1 cellular context compared by ENCODE assay signal in the genomic region with DNA sequence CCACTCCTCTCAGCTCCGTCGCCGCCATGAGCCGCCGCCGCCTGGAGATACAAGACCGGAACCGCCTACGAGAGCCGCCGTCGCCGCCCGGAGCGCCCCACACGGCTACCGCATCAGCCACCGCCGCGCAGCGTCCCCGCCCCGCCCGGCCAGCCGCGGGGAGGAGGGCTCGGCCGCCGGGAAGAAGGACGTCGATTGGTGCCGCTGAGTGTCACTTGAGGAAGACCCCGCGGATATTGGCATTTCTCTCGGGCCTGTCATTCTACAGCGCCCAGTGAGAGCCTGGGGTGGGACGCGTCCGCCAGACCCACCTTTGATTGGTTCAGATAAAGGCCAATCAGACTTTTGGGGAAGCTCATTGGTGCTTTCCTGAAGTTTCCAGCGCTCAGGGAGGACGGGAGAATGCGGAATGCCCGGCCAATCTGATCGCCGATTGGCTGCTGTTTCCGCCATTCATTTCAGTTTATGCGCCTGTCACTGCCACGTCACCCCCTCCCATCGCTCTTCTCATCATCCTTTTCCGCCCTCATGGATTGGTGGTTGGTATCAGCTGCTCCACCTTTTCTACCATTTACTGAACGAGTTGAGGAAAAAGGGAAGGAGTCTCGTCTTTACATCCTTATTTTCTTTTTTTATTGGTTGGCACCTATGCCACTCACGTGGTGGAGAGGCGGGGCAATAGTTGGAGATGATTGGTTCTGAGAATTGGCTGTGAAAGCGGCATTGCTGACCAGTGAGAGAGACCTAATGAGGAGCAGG.
A peak's percentile ranks its signal among the peaks of the same experiment; 100 is the strongest.
TF ChIP-seq lines count a peak whose summit lies in the region.

TSS of gene OSBP (minus strand) at position 138 of the 759 bp plus-strand sequence. CDS start at position 28, 110 bp downstream.

TF ChIP-seq in HepG2, 621 proteins besides CTCF, POLR2A, EP300 and RAD21 (continued from another document and continues in another):
- TF ChIP-seq ZBTB39 (CRISPR knock-in tag; IDR thresholded peaks at IDR 0.05) = no peak
- TF ChIP-seq KAT7 (CRISPR knock-in tag; IDR thresholded peaks at IDR 0.05; ENCODE audit: borderline replicate concordance) = peak; percentile 54; the same call in 1 of the 2 replicates
- no peak for TF ChIP-seq ZNF205 (CRISPR knock-in tag; IDR thresholded peaks at IDR 0.05)
- no peak; the same call in 1 of the 2 replicates for TF ChIP-seq KDM5A (IDR thresholded peaks at IDR 0.05; ENCODE audit: borderline replicate concordance, low read length)
- TF ChIP-seq, protein P1, sequence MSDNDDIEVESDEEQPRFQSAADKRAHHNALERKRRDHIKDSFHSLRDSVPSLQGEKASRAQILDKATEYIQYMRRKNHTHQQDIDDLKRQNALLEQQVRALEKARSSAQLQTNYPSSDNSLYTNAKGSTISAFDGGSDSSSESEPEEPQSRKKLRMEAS (IDR thresholded peaks at IDR 0.05) = peak; percentile 17; the same call in 1 of the 2 replicates
- TF ChIP-seq, protein P2, sequence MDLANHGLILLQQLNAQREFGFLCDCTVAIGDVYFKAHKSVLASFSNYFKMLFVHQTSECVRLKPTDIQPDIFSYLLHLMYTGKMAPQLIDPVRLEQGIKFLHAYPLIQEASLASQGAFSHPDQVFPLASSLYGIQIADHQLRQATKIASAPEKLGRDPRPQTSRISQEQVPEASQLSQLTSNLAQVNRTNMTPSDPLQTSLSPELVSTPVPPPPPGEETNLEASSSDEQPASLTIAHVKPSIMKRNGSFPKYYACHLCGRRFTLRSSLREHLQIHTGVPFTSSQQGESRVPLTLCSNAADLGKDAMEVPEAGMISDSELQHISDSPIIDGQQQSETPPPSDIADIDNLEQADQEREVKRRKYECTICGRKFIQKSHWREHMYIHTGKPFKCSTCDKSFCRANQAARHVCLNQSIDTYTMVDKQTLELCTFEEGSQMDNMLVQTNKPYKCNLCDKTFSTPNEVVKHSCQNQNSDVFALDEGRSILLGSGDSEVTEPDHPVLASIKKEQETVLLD (CRISPR knock-in tag; IDR thresholded peaks at IDR 0.05; ENCODE audit: low read depth) = peak; percentile 58
- TF ChIP-seq, protein P3, sequence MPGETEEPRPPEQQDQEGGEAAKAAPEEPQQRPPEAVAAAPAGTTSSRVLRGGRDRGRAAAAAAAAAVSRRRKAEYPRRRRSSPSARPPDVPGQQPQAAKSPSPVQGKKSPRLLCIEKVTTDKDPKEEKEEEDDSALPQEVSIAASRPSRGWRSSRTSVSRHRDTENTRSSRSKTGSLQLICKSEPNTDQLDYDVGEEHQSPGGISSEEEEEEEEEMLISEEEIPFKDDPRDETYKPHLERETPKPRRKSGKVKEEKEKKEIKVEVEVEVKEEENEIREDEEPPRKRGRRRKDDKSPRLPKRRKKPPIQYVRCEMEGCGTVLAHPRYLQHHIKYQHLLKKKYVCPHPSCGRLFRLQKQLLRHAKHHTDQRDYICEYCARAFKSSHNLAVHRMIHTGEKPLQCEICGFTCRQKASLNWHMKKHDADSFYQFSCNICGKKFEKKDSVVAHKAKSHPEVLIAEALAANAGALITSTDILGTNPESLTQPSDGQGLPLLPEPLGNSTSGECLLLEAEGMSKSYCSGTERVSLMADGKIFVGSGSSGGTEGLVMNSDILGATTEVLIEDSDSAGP (CRISPR knock-in tag; IDR thresholded peaks at IDR 0.05; ENCODE audit: borderline replicate concordance) = 0 out of 2 replicates have a peak, but pooled peaks have one; percentile 37
- TF ChIP-seq SMAD9 (CRISPR knock-in tag; IDR thresholded peaks at IDR 0.05) = 0 out of 2 replicates have a peak, but pooled peaks have one; percentile 29
- TF ChIP-seq ZNF674 (CRISPR knock-in tag; IDR thresholded peaks at IDR 0.05; ENCODE audit: low read depth) = 0 out of 2 replicates have a peak, but pooled peaks have one; percentile 19
- peak in 1 of 2 experiments; percentile 12; a peak in 2 of 4 replicates for TF ChIP-seq HMGXB4 (CRISPR knock-in tag; IDR thresholded peaks at IDR 0.05; ENCODE audit: borderline replicate concordance in 1 of 2, low read depth in 1 of 2)
- 0 out of 2 replicates have a peak, but pooled peaks have one; percentile 23 for TF ChIP-seq HOXA5 (CRISPR knock-in tag; IDR thresholded peaks at IDR 0.05)
- TF ChIP-seq, protein P4, sequence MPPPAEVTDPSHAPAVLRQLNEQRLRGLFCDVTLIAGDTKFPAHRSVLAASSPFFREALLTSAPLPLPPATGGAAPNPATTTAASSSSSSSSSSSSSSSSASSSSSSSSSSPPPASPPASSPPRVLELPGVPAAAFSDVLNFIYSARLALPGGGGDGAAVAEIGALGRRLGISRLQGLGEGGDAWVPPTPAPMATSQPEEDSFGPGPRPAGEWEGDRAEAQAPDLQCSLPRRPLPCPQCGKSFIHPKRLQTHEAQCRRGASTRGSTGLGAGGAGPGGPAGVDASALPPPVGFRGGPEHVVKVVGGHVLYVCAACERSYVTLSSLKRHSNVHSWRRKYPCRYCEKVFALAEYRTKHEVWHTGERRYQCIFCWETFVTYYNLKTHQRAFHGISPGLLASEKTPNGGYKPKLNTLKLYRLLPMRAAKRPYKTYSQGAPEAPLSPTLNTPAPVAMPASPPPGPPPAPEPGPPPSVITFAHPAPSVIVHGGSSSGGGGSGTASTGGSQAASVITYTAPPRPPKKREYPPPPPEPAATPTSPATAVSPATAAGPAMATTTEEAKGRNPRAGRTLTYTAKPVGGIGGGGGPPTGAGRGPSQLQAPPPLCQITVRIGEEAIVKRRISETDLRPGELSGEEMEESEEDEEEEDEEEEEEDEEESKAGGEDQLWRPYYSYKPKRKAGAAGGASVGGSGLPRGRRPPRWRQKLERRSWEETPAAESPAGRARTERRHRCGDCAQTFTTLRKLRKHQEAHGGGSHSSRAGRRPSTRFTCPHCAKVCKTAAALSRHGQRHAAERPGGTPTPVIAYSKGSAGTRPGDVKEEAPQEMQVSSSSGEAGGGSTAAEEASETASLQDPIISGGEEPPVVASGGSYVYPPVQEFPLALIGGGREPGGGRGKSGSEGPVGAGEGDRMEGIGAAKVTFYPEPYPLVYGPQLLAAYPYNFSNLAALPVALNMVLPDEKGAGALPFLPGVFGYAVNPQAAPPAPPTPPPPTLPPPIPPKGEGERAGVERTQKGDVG (CRISPR knock-in tag; IDR thresholded peaks at IDR 0.05; ENCODE audit: borderline replicate concordance) = no peak
- TF ChIP-seq SKI (IDR thresholded peaks at IDR 0.05; ENCODE audit: partially characterized antibody) = peak; percentile 9
- TF ChIP-seq ZNF180 (CRISPR knock-in tag; IDR thresholded peaks at IDR 0.05; ENCODE audit: borderline replicate concordance, low read depth) = no peak
- no peak for TF ChIP-seq ZNF446 (CRISPR knock-in tag; IDR thresholded peaks at IDR 0.05)
- no peak for TF ChIP-seq IKZF4 (CRISPR knock-in tag; IDR thresholded peaks at IDR 0.05; ENCODE audit: borderline replicate concordance, low read depth, not compliant biosample characterization)
- TF ChIP-seq SATB2 (CRISPR knock-in tag; IDR thresholded peaks at IDR 0.05) = no peak
- TF ChIP-seq SNAPC5 (CRISPR knock-in tag; IDR thresholded peaks at IDR 0.05; ENCODE audit: borderline replicate concordance) = peak; percentile 28; the same call in 1 of the 2 replicates
- TF ChIP-seq ARID4A (CRISPR knock-in tag; IDR thresholded peaks at IDR 0.05; ENCODE audit: borderline replicate concordance) = peak; percentile 63; the same call in 1 of the 2 replicates
- peak; percentile 98 for TF ChIP-seq SP2 (CRISPR knock-in tag; IDR thresholded peaks at IDR 0.05)
- peak; percentile 80; the same call in 1 of the 2 replicates for TF ChIP-seq PHF8 (CRISPR knock-in tag; IDR thresholded peaks at IDR 0.05)
- TF ChIP-seq ZNF784 (CRISPR knock-in tag; IDR thresholded peaks at IDR 0.05; ENCODE audit: borderline replicate concordance) = peak; percentile 51; the same call in 1 of the 2 replicates
- TF ChIP-seq MAZ (IDR thresholded peaks at IDR 0.05; ENCODE audit: borderline replicate concordance, low read depth, low read length) = peak; percentile 43; the same call in 1 of the 2 replicates
- TF ChIP-seq MAZ (CRISPR knock-in tag; IDR thresholded peaks at IDR 0.05; ENCODE audit: low read depth) = peak; percentile 68; the same call in 1 of the 2 replicates
- TF ChIP-seq ZNF501 (CRISPR knock-in tag; IDR thresholded peaks at IDR 0.05) = peak; percentile 88
- TF ChIP-seq, protein P5, sequence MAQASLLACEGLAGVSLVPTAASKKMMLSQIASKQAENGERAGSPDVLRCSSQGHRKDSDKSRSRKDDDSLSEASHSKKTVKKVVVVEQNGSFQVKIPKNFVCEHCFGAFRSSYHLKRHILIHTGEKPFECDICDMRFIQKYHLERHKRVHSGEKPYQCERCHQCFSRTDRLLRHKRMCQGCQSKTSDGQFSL (CRISPR knock-in tag; IDR thresholded peaks at IDR 0.05) = no peak
- peak; percentile 55; the same call in 1 of the 2 replicates for TF ChIP-seq ZBTB43 (CRISPR knock-in tag; conservative IDR thresholded peaks at IDR 0.05)
- TF ChIP-seq CENPX (CRISPR knock-in tag; IDR thresholded peaks at IDR 0.05) = no peak
- TF ChIP-seq ZMYM2 (CRISPR knock-in tag; IDR thresholded peaks at IDR 0.05) = no peak
- peak; percentile 62 for TF ChIP-seq FOXK2 (IDR thresholded peaks at IDR 0.05)
- 0 out of 2 replicates have a peak, but pooled peaks have one; percentile 17 for TF ChIP-seq DNMT3B (CRISPR knock-in tag; conservative IDR thresholded peaks at IDR 0.05)
- peak; percentile 81 for TF ChIP-seq ZMYM4 (CRISPR knock-in tag; IDR thresholded peaks at IDR 0.05)
- TF ChIP-seq RFXAP (CRISPR knock-in tag; IDR thresholded peaks at IDR 0.05; ENCODE audit: borderline replicate concordance) = peak; percentile 95
- TF ChIP-seq NFATC3 (CRISPR knock-in tag; IDR thresholded peaks at IDR 0.05) = 0 out of 2 replicates have a peak, but pooled peaks have one; percentile 48
- no peak for TF ChIP-seq BHLHE40 (IDR thresholded peaks at IDR 0.05; ENCODE audit: low read length)
- peak; percentile 94 for TF ChIP-seq RBFOX2 (IDR thresholded peaks at IDR 0.05; ENCODE audit: low read depth, low read length)
- TF ChIP-seq GATAD1 (CRISPR knock-in tag; IDR thresholded peaks at IDR 0.05) = peak; percentile 74
